ENCODE assay signal across 8 cellular contexts in the genomic region with DNA sequence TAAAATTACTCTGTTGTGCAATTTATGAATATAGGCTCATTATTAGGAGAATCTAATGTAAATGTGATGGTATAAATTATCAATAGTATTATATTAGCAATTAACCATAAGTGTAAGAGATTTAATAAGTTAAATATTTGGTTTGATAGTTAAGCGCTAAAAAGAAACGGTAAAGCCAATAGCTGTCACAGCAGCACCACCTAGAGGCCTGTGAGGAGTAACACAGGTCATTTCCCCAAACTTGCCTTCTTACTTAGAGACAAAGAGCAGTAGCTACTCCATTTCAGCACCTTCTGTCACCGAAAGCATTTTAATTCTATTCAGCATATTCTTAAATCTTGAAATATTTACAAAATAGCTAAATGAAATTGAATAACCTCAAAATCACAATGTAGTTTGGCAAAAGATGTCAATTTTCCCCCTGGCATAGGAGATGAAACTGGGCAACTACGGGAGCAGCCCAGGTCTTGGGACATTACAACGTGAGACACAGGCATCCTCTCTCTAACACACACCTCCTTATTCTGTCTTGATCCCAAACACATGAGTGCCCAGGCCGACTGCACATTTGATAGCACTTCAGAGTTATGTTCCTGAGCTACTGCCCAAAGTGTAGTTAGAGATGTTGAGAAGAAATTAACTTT. TPM values are rescaled to one million over a fixed set of nuclear protein-coding genes. Genes with fewer than 3 reads are reported as not detected.
DNase-seq lines count a peak whose midpoint lies in the region; ATAC-seq, FAIRE-seq and TF ChIP-seq lines count a peak whose summit lies in the region.

No MANE protein-coding gene starts in this region.

- peaks cover 0 to 4% (median 0%) of the 10 kb centered on the region in 3 donors for H3K27me3 ChIP-seq in psoas muscle (ENCODE audit: insufficient read depth in 3 of 3, low read length in 2 of 3)

- H3K4me1 ChIP-seq in psoas muscle, result no peaks in the 10 kb centered on the region

- peak; percentile 70 for ATAC-seq in HG03378 (IDR thresholded peaks at IDR 0.05; ENCODE audit: unreplicated experiment)
- peak in 2 of 4 donors; percentile 63 to 72 for ATAC-seq in psoas muscle
- no peak for ATAC-seq in GM18870 (IDR thresholded peaks at IDR 0.05; ENCODE audit: unreplicated experiment)

- intact Hi-C loops in psoas muscle (cut with DNase I), result no loop called here

- no peaks in the 10 kb centered on the region for H3K9me3 ChIP-seq in psoas muscle

- TF ChIP-seq CTCF in GM10266 (IDR thresholded peaks at IDR 0.05; ENCODE audit: control insufficient read depth, insufficient read depth, low read depth, missing control alignments), result peak; percentile 79
- TF ChIP-seq CTCF in psoas muscle (IDR thresholded peaks at IDR 0.05), result peak; percentile 90

- no peak overlapping the region for H3K27ac ChIP-seq in psoas muscle

- DNase-seq in GM10266 (ENCODE audit: extremely low spot score) (peak; percentile 38), RKO (ENCODE audit: low spot score) (peak; percentile 72), foreskin melanocyte (peak; percentile 48), psoas muscle (peak in 1 of 2 donors; percentile 30)
- peak; percentile 36 for DNase-seq in activated T-helper 9 cell treated with anti-CD3 and anti-CD28 coated beads, Interleukin-2, amount 50 U/mL, for 16 hours (ENCODE audit: low read depth)

- FAIRE-seq in A204.1 (lab: Jason Lieb, UNC), result peak; percentile 92

- WGBS in psoas muscle, 3 donors, result 23 to 33% (median 25%) methylated on average over 6 of the region's 6 CpGs

- no peaks in the 10 kb centered on the region for H3K36me3 ChIP-seq in psoas muscle (ENCODE audit: insufficient read depth in 1 of 2, low read depth in 1 of 2)

- H3K4me3 ChIP-seq in psoas muscle, result no peak overlapping the region

RNA-seq across cellular contexts. Expression of gene DYNLRB2, which starts 14.3 kb away (rescaled TPM):
- not detected for total RNA-seq in psoas muscle
- polyA plus RNA-seq in psoas muscle, result under 1 TPM in 2 of 3 donors, not detected in 1; 0.22 to 0.27 TPM
